8 cellular contexts compared by ENCODE assay signal in the genomic region with DNA sequence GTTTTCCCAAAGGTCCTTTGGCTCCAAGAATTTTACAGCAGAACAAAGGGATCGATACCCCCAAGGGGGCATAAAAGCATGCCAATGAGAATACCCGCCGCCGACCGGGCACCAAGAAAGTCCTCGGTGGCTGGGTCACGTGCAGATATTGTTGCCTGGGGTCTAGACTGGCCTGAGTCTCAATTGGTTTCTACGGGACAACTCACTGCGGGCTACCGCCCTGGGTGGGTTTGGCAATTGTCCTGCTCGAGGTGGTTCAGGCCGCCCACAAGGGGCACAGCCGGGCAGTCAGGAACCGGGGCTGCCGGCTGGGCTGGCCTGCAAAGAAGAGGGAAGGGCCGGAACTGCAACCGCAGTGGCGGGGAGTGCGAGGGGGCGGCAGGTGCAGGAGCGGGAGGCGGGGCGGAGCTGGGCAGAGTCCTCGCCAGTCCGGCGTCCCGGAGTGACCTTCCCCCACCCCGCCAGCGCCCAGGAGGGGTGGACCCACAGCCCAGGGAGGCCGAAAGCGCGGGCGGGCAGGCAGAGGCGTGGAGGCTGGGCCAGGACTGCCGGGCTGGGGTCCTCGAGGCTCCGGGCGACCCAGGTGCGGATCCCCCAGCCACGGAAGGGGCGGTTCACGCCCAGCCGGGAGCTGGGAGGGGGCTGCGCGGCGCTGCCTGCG. TPM values are rescaled to one million over a fixed set of nuclear protein-coding genes. Genes with fewer than 3 reads are reported as not detected.
DNase-seq lines count a peak whose midpoint lies in the region; ATAC-seq and TF ChIP-seq lines count a peak whose summit lies in the region.

No MANE protein-coding gene starts in this region.

- H3K27me3 ChIP-seq in CD4-positive, CD25-positive, alpha-beta regulatory T cell (ENCODE audit: control insufficient read depth, insufficient read depth, low read length): peaks cover 5% of the 10 kb centered on the region
- peaks cover 25% of the 10 kb centered on the region for H3K27me3 ChIP-seq in foreskin keratinocyte

- peak overlapping the region in 1 of 3 donors; percentile 42 for H3K27ac Mint-ChIP-seq in CD4-positive, CD25-positive, alpha-beta regulatory T cell
- no peak overlapping the region for H3K27ac Mint-ChIP-seq in activated T-helper 1 cell treated with anti-CD3 and anti-CD28 coated beads, Interleukin-12 subunit alpha, Interleukin-12 subunit beta, Interleukin-2, Interleukin-4 antibody, amounts not matched to agents 30 ng/mL and 10 ng/mL and 1 ng/mL, durations not matched to agents 14 hours and 24 hours and 36 hours
- H3K27ac Mint-ChIP-seq in neural crest cell (ENCODE audit: unreplicated experiment): peak overlapping the region; percentile 85

- intact Hi-C loops in activated T-helper 1 cell treated with anti-CD3 and anti-CD28 coated beads, Interleukin-12 subunit alpha, Interleukin-12 subunit beta, Interleukin-2, Interleukin-4 antibody, amounts not matched to agents 30 ng/mL and 10 ng/mL and 1 ng/mL, durations not matched to agents 14 hours and 24 hours and 36 hours (cut with micrococcal nuclease): loop anchor here (1.0 to 10.0 kb wide), 13 partner anchors 15 to 761 kb away; a partner anchor contains a TSS

- H3K27ac ChIP-seq in CD4-positive, CD25-positive, alpha-beta regulatory T cell (ENCODE audit: insufficient read depth, low read length, poor library complexity, severe bottlenecking): no peak overlapping the region
- no peak overlapping the region for H3K27ac ChIP-seq in foreskin keratinocyte

- no peaks in the 10 kb centered on the region for H3K9me3 ChIP-seq in CD4-positive, CD25-positive, alpha-beta regulatory T cell (ENCODE audit: control insufficient read depth in 2 of 2, low read length in 2 of 2)

- no peaks in the 10 kb centered on the region for H3K36me3 ChIP-seq in CD4-positive, CD25-positive, alpha-beta regulatory T cell (ENCODE audit: control insufficient read depth, insufficient read depth, low read length)

- H3K4me1 ChIP-seq in CD4-positive, CD25-positive, alpha-beta regulatory T cell (ENCODE audit: control insufficient read depth, insufficient read depth, low read length, poor library complexity, severe bottlenecking): peaks cover 37% of the 10 kb centered on the region
- H3K4me1 ChIP-seq in foreskin keratinocyte: peaks cover 27% of the 10 kb centered on the region

- no peaks in the 10 kb centered on the region for H3K36me3 Mint-ChIP-seq in CD4-positive, CD25-positive, alpha-beta regulatory T cell
- H3K36me3 Mint-ChIP-seq in activated T-helper 1 cell treated with anti-CD3 and anti-CD28 coated beads, Interleukin-12 subunit alpha, Interleukin-12 subunit beta, Interleukin-2, Interleukin-4 antibody, amounts not matched to agents 30 ng/mL and 10 ng/mL and 1 ng/mL, durations not matched to agents 14 hours and 24 hours and 36 hours (ENCODE audit: low read depth): peaks cover 3% of the 10 kb centered on the region
- H3K36me3 Mint-ChIP-seq in neural crest cell (ENCODE audit: low read depth): no peaks in the 10 kb centered on the region

- peaks cover 18 to 46% (median 28%) of the 10 kb centered on the region in 4 donors for H3K4me1 Mint-ChIP-seq in CD4-positive, CD25-positive, alpha-beta regulatory T cell
- H3K4me1 Mint-ChIP-seq in activated T-helper 1 cell treated with anti-CD3 and anti-CD28 coated beads, Interleukin-12 subunit alpha, Interleukin-12 subunit beta, Interleukin-2, Interleukin-4 antibody, amounts not matched to agents 30 ng/mL and 10 ng/mL and 1 ng/mL, durations not matched to agents 14 hours and 24 hours and 36 hours (ENCODE audit: low read depth): peaks cover 43% of the 10 kb centered on the region
- peaks cover 37% of the 10 kb centered on the region for H3K4me1 Mint-ChIP-seq in neural crest cell

- H3K27me3 Mint-ChIP-seq in CD4-positive, CD25-positive, alpha-beta regulatory T cell: peaks cover 4% of the 10 kb centered on the region
- H3K27me3 Mint-ChIP-seq in activated T-helper 1 cell treated with anti-CD3 and anti-CD28 coated beads, Interleukin-12 subunit alpha, Interleukin-12 subunit beta, Interleukin-2, Interleukin-4 antibody, amounts not matched to agents 30 ng/mL and 10 ng/mL and 1 ng/mL, durations not matched to agents 14 hours and 24 hours and 36 hours (ENCODE audit: insufficient read depth): peaks cover 5% of the 10 kb centered on the region
- H3K27me3 Mint-ChIP-seq in neural crest cell (ENCODE audit: low read depth): peaks cover 4% of the 10 kb centered on the region

- H3K9me3 Mint-ChIP-seq in CD4-positive, CD25-positive, alpha-beta regulatory T cell: no peaks in the 10 kb centered on the region
- no peaks in the 10 kb centered on the region for H3K9me3 Mint-ChIP-seq in activated T-helper 1 cell treated with anti-CD3 and anti-CD28 coated beads, Interleukin-12 subunit alpha, Interleukin-12 subunit beta, Interleukin-2, Interleukin-4 antibody, amounts not matched to agents 30 ng/mL and 10 ng/mL and 1 ng/mL, durations not matched to agents 14 hours and 24 hours and 36 hours
- no peaks in the 10 kb centered on the region for H3K9me3 Mint-ChIP-seq in neural crest cell

- H3K4me3 ChIP-seq in CD4-positive, CD25-positive, alpha-beta regulatory T cell (ENCODE audit: low read depth, low read length): no peak overlapping the region

- ATAC-seq in CD4-positive, CD25-positive, alpha-beta regulatory T cell (ENCODE audit: low read depth in 2 of 2): peak in 1 of 2 donors; percentile 4
- ATAC-seq in GM18868 (IDR thresholded peaks at IDR 0.05; ENCODE audit: unreplicated experiment) (peak; percentile 23), HG03095 (IDR thresholded peaks at IDR 0.05; ENCODE audit: unreplicated experiment) (peak; percentile 24), foreskin keratinocyte (peak; percentile 26)

- H3K4me3 Mint-ChIP-seq in CD4-positive, CD25-positive, alpha-beta regulatory T cell: peak overlapping the region in 3 of 4 donors; percentile 80 to 91 (median 88)
- H3K4me3 Mint-ChIP-seq in activated T-helper 1 cell treated with anti-CD3 and anti-CD28 coated beads, Interleukin-12 subunit alpha, Interleukin-12 subunit beta, Interleukin-2, Interleukin-4 antibody, amounts not matched to agents 30 ng/mL and 10 ng/mL and 1 ng/mL, durations not matched to agents 14 hours and 24 hours and 36 hours: peak overlapping the region; percentile 77
- H3K4me3 Mint-ChIP-seq in neural crest cell: no peak overlapping the region

- peak; percentile 25 to 52 (median 37) for DNase-seq in CD4-positive, CD25-positive, alpha-beta regulatory T cell
- peak; percentile 79 for DNase-seq in NCI-H226
- peak; percentile 27 for DNase-seq in activated T-helper 1 cell treated with anti-CD3 and anti-CD28 coated beads, Interleukin-12 subunit alpha, Interleukin-12 subunit beta, Interleukin-2, Interleukin-4 antibody, amounts not matched to agents 30 ng/mL and 10 ng/mL and 1 ng/mL, durations not matched to agents 14 hours and 24 hours and 36 hours (ENCODE audit: low spot score)
- no peak for DNase-seq in foreskin keratinocyte
- DNase-seq in neural crest cell (ENCODE audit: low read depth, low spot score): no peak
- DNase-seq in cerebellar nuclear complex (lab: John Stamatoyannopoulos, UW): no peak

- TF ChIP-seq CTCF in foreskin keratinocyte (conservative IDR thresholded peaks at IDR 0.05) (no peak), neural crest cell (conservative IDR thresholded peaks at IDR 0.05) (peak; percentile 24)

RNA-seq across cellular contexts. Expression of a gene that starts 0.9 kb away (rescaled TPM):
- 25.0 TPM for total RNA-seq in CD4-positive, CD25-positive, alpha-beta regulatory T cell
- polyA plus RNA-seq in CD4-positive, CD25-positive, alpha-beta regulatory T cell: 10 to 100 TPM in 1 of 4 donors, 1 to 10 TPM in 3; 3.1 to 10.0 (median 6.0) TPM
- 12.3 TPM in 2 replicates for total RNA-seq in activated T-helper 1 cell treated with anti-CD3 and anti-CD28 coated beads, Interleukin-12 subunit alpha, Interleukin-12 subunit beta, Interleukin-2, Interleukin-4 antibody, amounts not matched to agents 30 ng/mL and 10 ng/mL and 1 ng/mL, durations not matched to agents 14 hours and 24 hours and 36 hours
- 35.8 and 36.3 TPM in 2 replicates for total RNA-seq in foreskin keratinocyte
- 18.8 and 20.0 TPM in 2 replicates for polyA plus RNA-seq in foreskin keratinocyte
- 25.2 and 26.5 TPM in 2 replicates for total RNA-seq in neural crest cell

Comparison
In these comparisons a context has a peak if more than half of its experiments do, and no peak if none do; other contexts are left out.
1. DNase-seq: peak in CD4-positive, CD25-positive, alpha-beta regulatory T cell (3 of 3), NCI-H226 (single experiment) and activated T-helper 1 cell treated with anti-CD3 and anti-CD28 coated beads, Interleukin-12 subunit alpha, Interleukin-12 subunit beta, Interleukin-2, Interleukin-4 antibody, amounts not matched to agents 30 ng/mL and 10 ng/mL and 1 ng/mL, durations not matched to agents 14 hours and 24 hours and 36 hours (single experiment); none in foreskin keratinocyte (0 of 2), neural crest cell (single experiment) and cerebellar nuclear complex (0 of 2).